Comparison of ENCODE assay signal across 11 cellular contexts in the genomic region with DNA sequence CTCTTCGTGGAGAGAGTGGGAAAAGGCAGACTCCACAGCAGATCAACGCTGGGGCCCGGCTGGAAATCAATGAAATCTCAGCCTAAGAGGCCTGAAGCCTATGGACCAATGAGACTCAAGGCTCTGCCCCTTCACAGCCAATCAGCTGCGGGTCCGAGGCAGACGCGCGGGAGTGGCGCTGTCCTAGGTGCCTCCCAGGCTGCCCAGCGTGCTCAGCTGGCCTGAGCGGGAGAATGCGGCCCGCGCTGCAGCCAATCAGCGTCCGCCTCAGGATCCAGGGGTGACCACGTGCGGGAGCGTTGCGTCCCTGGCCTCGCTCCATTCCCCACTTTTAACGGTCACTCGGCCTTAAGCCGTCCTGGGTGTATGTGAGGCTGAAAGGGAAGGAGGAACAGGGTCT. TPM values are rescaled to one million over a fixed set of nuclear protein-coding genes. Genes with fewer than 3 reads are reported as not detected.
A peak's percentile ranks its signal among the peaks of the same experiment; 100 is the strongest.
DNase-seq lines count a peak whose midpoint lies in the region; ATAC-seq lines count a peak whose summit lies in the region.
"Had no signal": no experiment of that assay in that cellular context is flagged by ENCODE, and none has a peak within 500 bp of the region (broad histone marks: within the 10 kb centered on the region; RNA-seq: fewer than 3 reads in every experiment).

A gene with protein sequence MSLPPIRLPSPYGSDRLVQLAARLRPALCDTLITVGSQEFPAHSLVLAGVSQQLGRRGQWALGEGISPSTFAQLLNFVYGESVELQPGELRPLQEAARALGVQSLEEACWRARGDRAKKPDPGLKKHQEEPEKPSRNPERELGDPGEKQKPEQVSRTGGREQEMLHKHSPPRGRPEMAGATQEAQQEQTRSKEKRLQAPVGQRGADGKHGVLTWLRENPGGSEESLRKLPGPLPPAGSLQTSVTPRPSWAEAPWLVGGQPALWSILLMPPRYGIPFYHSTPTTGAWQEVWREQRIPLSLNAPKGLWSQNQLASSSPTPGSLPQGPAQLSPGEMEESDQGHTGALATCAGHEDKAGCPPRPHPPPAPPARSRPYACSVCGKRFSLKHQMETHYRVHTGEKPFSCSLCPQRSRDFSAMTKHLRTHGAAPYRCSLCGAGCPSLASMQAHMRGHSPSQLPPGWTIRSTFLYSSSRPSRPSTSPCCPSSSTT (plus strand): TSS at position 341 of the 400 bp plus-strand sequence. CDS start 10,069 bp downstream, outside the sequence.

- H3K36me3 Mint-ChIP-seq in activated naive CD8-positive, alpha-beta T cell treated with anti-CD3 and anti-CD28 coated beads, Interleukin-2, amount 50 U/mL, for 24 hours (ENCODE audit: low read depth): peaks cover 2% of the 10 kb centered on the region
- no peaks in the 10 kb centered on the region for H3K36me3 Mint-ChIP-seq in naive thymus-derived CD8-positive, alpha-beta T cell

- H3K9me3 Mint-ChIP-seq in activated naive CD8-positive, alpha-beta T cell treated with anti-CD3 and anti-CD28 coated beads, Interleukin-2, amount 50 U/mL, for 24 hours: no peaks in the 10 kb centered on the region
- H3K9me3 Mint-ChIP-seq in naive thymus-derived CD8-positive, alpha-beta T cell: no peaks in the 10 kb centered on the region

- no peaks in the 10 kb centered on the region for H3K36me3 ChIP-seq in effector memory CD4-positive, alpha-beta T cell (ENCODE audit: control insufficient read depth, insufficient read depth, low read length)
- H3K36me3 ChIP-seq: HAP-1, upper lobe of left lung had no signal

- DNase-seq in EL (peak; percentile 26), HUDEP-2 (lab: John Stamatoyannopoulos, UW; ENCODE audit: unreplicated experiment in 76 of 76) (peak in 71 of 76 experiments; percentile 21 to 88 (median 67)), kidney glomerular epithelial cell (lab: John Stamatoyannopoulos, UW) (peak; percentile 0), NCI-H510A (lab: John Stamatoyannopoulos, UW) (no peak), NCI-H82 treated with DMSO at 0.1 percent for 48 hours (lab: John Stamatoyannopoulos, UW; ENCODE audit: unreplicated experiment) (no peak)
- DNase-seq in activated naive CD8-positive, alpha-beta T cell treated with anti-CD3 and anti-CD28 coated beads, Interleukin-2, amount 50 U/mL, for 24 hours: peak; percentile 41
- DNase-seq in naive thymus-derived CD8-positive, alpha-beta T cell: no peak
- no peak for DNase-seq in effector memory CD4-positive, alpha-beta T cell
- DNase-seq: SW 1271 had no signal

- peaks cover 2% of the 10 kb centered on the region for H3K27me3 Mint-ChIP-seq in activated naive CD8-positive, alpha-beta T cell treated with anti-CD3 and anti-CD28 coated beads, Interleukin-2, amount 50 U/mL, for 24 hours
- peaks cover 0 to 9% (median 2%) of the 10 kb centered on the region in 5 donors for H3K27me3 Mint-ChIP-seq in naive thymus-derived CD8-positive, alpha-beta T cell

- no peak within 1 kb of the TSS for H3K27ac ChIP-seq in effector memory CD4-positive, alpha-beta T cell (ENCODE audit: insufficient read depth, low read length, poor library complexity, severe bottlenecking)

- H3K4me1 Mint-ChIP-seq in activated naive CD8-positive, alpha-beta T cell treated with anti-CD3 and anti-CD28 coated beads, Interleukin-2, amount 50 U/mL, for 24 hours: peaks cover 25% of the 10 kb centered on the region
- H3K4me1 Mint-ChIP-seq in naive thymus-derived CD8-positive, alpha-beta T cell: peaks cover 5 to 9% (median 8%) of the 10 kb centered on the region in 4 donors

- no peak within 1 kb of the TSS for H3K4me3 ChIP-seq in effector memory CD4-positive, alpha-beta T cell (ENCODE audit: insufficient read depth, low read depth, low read length, poor library complexity, severe bottlenecking)

- POLR2A ChIA-PET in naive thymus-derived CD8-positive, alpha-beta T cell (lab: Charles Lee): interaction anchor here (0.6 to 2.8 kb wide), 3 partner anchors 10 to 147 kb away, joined by 4 to 24 read pairs (median 14); partner anchors contain the start of genes PSENEN and U2AF1L4

- no peaks in the 10 kb centered on the region for H3K9me3 ChIP-seq in effector memory CD4-positive, alpha-beta T cell (ENCODE audit: control insufficient read depth, low read length)
- H3K9me3 ChIP-seq: HAP-1, upper lobe of left lung had no signal

- H3K27ac Mint-ChIP-seq in activated naive CD8-positive, alpha-beta T cell treated with anti-CD3 and anti-CD28 coated beads, Interleukin-2, amount 50 U/mL, for 24 hours: no peak within 1 kb of the TSS
- H3K27ac Mint-ChIP-seq in naive thymus-derived CD8-positive, alpha-beta T cell: peak within 1 kb of the TSS in 1 of 10 donors; percentile 11

- no peak within 1 kb of the TSS for H3K4me3 Mint-ChIP-seq in activated naive CD8-positive, alpha-beta T cell treated with anti-CD3 and anti-CD28 coated beads, Interleukin-2, amount 50 U/mL, for 24 hours
- peak within 1 kb of the TSS in 1 of 10 donors; percentile 97 for H3K4me3 Mint-ChIP-seq in naive thymus-derived CD8-positive, alpha-beta T cell

- ATAC-seq in activated naive CD8-positive, alpha-beta T cell treated with anti-CD3 and anti-CD28 coated beads, Interleukin-2, amount 50 U/mL, for 24 hours: no peak
- no peak for ATAC-seq in naive thymus-derived CD8-positive, alpha-beta T cell

- H3K27me3 ChIP-seq in effector memory CD4-positive, alpha-beta T cell (replicated peaks; ENCODE audit: control insufficient read depth, insufficient read depth, low read length, poor library complexity, severe bottlenecking): no peaks in the 10 kb centered on the region
- H3K27me3 ChIP-seq: upper lobe of left lung had no signal

- peaks cover 9% of the 10 kb centered on the region for H3K4me1 ChIP-seq in effector memory CD4-positive, alpha-beta T cell (ENCODE audit: control insufficient read depth, insufficient read depth, low read length, poor library complexity, severe bottlenecking)
- H3K4me1 ChIP-seq: HAP-1 had no signal

RNA-seq across cellular contexts. Expression of the gene that starts here (rescaled TPM):
- total RNA-seq in naive thymus-derived CD8-positive, alpha-beta T cell: under 1 TPM; 0.21 to 0.36 TPM
- polyA plus RNA-seq in naive thymus-derived CD8-positive, alpha-beta T cell: under 1 TPM; 0.15 to 0.68 (median 0.43) TPM

Comparison
In these comparisons a context has a peak if more than half of its experiments do, and no peak if none do; other contexts are left out.
1. DNase-seq: peak in EL (single experiment), HUDEP-2 (71 of 76), activated naive CD8-positive, alpha-beta T cell treated with anti-CD3 and anti-CD28 coated beads, Interleukin-2, amount 50 U/mL, for 24 hours (single experiment) and kidney glomerular epithelial cell (single experiment); none in naive thymus-derived CD8-positive, alpha-beta T cell (0 of 10), NCI-H510A (single experiment), NCI-H82 treated with DMSO at 0.1 percent for 48 hours (single experiment) and effector memory CD4-positive, alpha-beta T cell (0 of 3).